ENCODE assay signal across 8 cellular contexts in genomic region chr11:35167451-35167954, GRCh38. TPM values are rescaled to one million over a fixed set of nuclear protein-coding genes. Genes with fewer than 3 reads are reported as not detected.
DNase-seq lines count a peak whose midpoint lies in the region; ATAC-seq and TF ChIP-seq lines count a peak whose summit lies in the region.

No MANE protein-coding gene starts in this region.

- H3K36me3 ChIP-seq in mucosa of rectum (ENCODE audit: control insufficient read depth in 2 of 2, insufficient read depth in 2 of 2, low read length in 2 of 2) (no peaks in the 10 kb centered on the region), urinary bladder (ENCODE audit: insufficient read depth) (no peaks in the 10 kb centered on the region)

- no peak for TF ChIP-seq CTCF in chondrocyte (IDR thresholded peaks at IDR 0.05)
- TF ChIP-seq CTCF in glutamatergic neuron (IDR thresholded peaks at IDR 0.05; ENCODE audit: partially characterized antibody, unreplicated experiment) = no peak
- TF ChIP-seq CTCF in GM20000 (IDR thresholded peaks at IDR 0.05; ENCODE audit: extremely low read depth, missing control alignments) = no peak

- H3K9me3 ChIP-seq in mucosa of rectum (ENCODE audit: control insufficient read depth in 2 of 2, low read length in 2 of 2) = no peaks in the 10 kb centered on the region

- H3K4me1 ChIP-seq in mucosa of rectum (ENCODE audit: control insufficient read depth in 2 of 2, insufficient read depth in 2 of 2, low read length in 2 of 2) = peaks cover 33 to 37% of the 10 kb centered on the region in 2 donors
- peaks cover 6% of the 10 kb centered on the region for H3K4me1 ChIP-seq in urinary bladder (ENCODE audit: insufficient read depth)

- peaks cover 40% of the 10 kb centered on the region for H3K36me3 Mint-ChIP-seq in activated naive CD4-positive, alpha-beta T cell treated with anti-CD3 and anti-CD28 coated beads for 36 hours (ENCODE audit: low read depth)
- H3K36me3 Mint-ChIP-seq in chondrocyte (ENCODE audit: low read depth) (no peaks in the 10 kb centered on the region), glutamatergic neuron (ENCODE audit: unreplicated experiment) (no peaks in the 10 kb centered on the region)

- no peaks in the 10 kb centered on the region for H3K9me3 Mint-ChIP-seq in activated naive CD4-positive, alpha-beta T cell treated with anti-CD3 and anti-CD28 coated beads for 36 hours
- H3K9me3 Mint-ChIP-seq in chondrocyte (ENCODE audit: low read depth) (no peaks in the 10 kb centered on the region), glutamatergic neuron (ENCODE audit: unreplicated experiment) (no peaks in the 10 kb centered on the region)

- H3K4me3 Mint-ChIP-seq in activated naive CD4-positive, alpha-beta T cell treated with anti-CD3 and anti-CD28 coated beads for 36 hours = no peak overlapping the region
- H3K4me3 Mint-ChIP-seq in chondrocyte (ENCODE audit: unreplicated experiment) (no peak overlapping the region), glutamatergic neuron (ENCODE audit: unreplicated experiment) (no peak overlapping the region)

- H3K4me1 Mint-ChIP-seq in activated naive CD4-positive, alpha-beta T cell treated with anti-CD3 and anti-CD28 coated beads for 36 hours (ENCODE audit: low read depth) = peaks cover 99% of the 10 kb centered on the region
- peaks cover 68% of the 10 kb centered on the region for H3K4me1 Mint-ChIP-seq in chondrocyte (ENCODE audit: low read depth)
- H3K4me1 Mint-ChIP-seq in glutamatergic neuron (ENCODE audit: low read depth, unreplicated experiment) = no peaks in the 10 kb centered on the region

- H3K27me3 Mint-ChIP-seq in activated naive CD4-positive, alpha-beta T cell treated with anti-CD3 and anti-CD28 coated beads for 36 hours (ENCODE audit: low read depth) = no peaks in the 10 kb centered on the region
- H3K27me3 Mint-ChIP-seq in chondrocyte (ENCODE audit: low read depth) (no peaks in the 10 kb centered on the region), glutamatergic neuron (ENCODE audit: unreplicated experiment) (no peaks in the 10 kb centered on the region)

- CTCF ChIA-PET in activated naive CD4-positive, alpha-beta T cell treated with anti-CD3 and anti-CD28 coated beads for 36 hours (lab: Charles Lee) = interaction anchor here (0.7 to 5.0 kb wide), 10 partner anchors 10 to 241 kb away, joined by 3 to 26 read pairs (median 4); no protein-coding TSS in a partner anchor

- H3K27me3 ChIP-seq in mucosa of rectum (ENCODE audit: control insufficient read depth in 2 of 2, insufficient read depth in 2 of 2, low read length in 2 of 2) = no peaks in the 10 kb centered on the region

- no peak for ATAC-seq in HG03442 (IDR thresholded peaks at IDR 0.05; ENCODE audit: unreplicated experiment)

- 36% methylated on average over 2 of the region's 2 CpGs for WGBS in urinary bladder

- H3K27ac ChIP-seq in mucosa of rectum (ENCODE audit: low read depth in 2 of 2, low read length in 2 of 2) (peak overlapping the region; percentile 74 to 75), urinary bladder (ENCODE audit: low read depth) (peak overlapping the region; percentile 56)

- peak overlapping the region; percentile 98 for H3K27ac Mint-ChIP-seq in activated naive CD4-positive, alpha-beta T cell treated with anti-CD3 and anti-CD28 coated beads for 36 hours
- H3K27ac Mint-ChIP-seq in chondrocyte (ENCODE audit: unreplicated experiment) = peak overlapping the region; percentile 94
- no peak overlapping the region for H3K27ac Mint-ChIP-seq in glutamatergic neuron (ENCODE audit: unreplicated experiment)

- peak overlapping the region in 1 of 2 donors; percentile 35 for H3K9ac ChIP-seq in mucosa of rectum (ENCODE audit: low read depth in 1 of 2, low read length in 2 of 2)

- no peak for DNase-seq in activated naive CD4-positive, alpha-beta T cell treated with anti-CD3 and anti-CD28 coated beads for 36 hours
- DNase-seq in activated naive CD4-positive, alpha-beta T cell treated with Interleukin-2 at 50 U/mL for 16 hours = no peak
- DNase-seq in chondrocyte (ENCODE audit: low spot score) (no peak), glutamatergic neuron (no peak), GM20000 (ENCODE audit: low spot score) (no peak)

- H3K4me3 ChIP-seq in mucosa of rectum (ENCODE audit: low read length in 2 of 2) (no peak overlapping the region), urinary bladder (ENCODE audit: low read depth, low read length) (no peak overlapping the region)

- intact Hi-C loops in activated naive CD4-positive, alpha-beta T cell treated with anti-CD3 and anti-CD28 coated beads for 36 hours (cut with micrococcal nuclease) = loop anchor here (5.0 kb wide), 1 partner anchor 250 kb away; the partner anchor contains the start of genes APIP and PDHX

RNA-seq across cellular contexts. Expression of gene CD44, which starts 28.5 kb away (rescaled TPM):
- 100 to 1,000 TPM; 389 to 405 TPM for total RNA-seq in activated naive CD4-positive, alpha-beta T cell treated with anti-CD3 and anti-CD28 coated beads for 36 hours
- total RNA-seq in chondrocyte (176 to 179 TPM (median 177 TPM) in 3 replicates), urinary bladder (225 TPM), glutamatergic neuron (ENCODE audit: unreplicated experiment) (0.71 TPM)
- polyA plus RNA-seq in urinary bladder = 152 TPM

Comparison
In these comparisons a context has a peak if more than half of its experiments do, and no peak if none do; other contexts are left out.
1. RNA of gene CD44, which starts 28.5 kb away (total RNA-seq): 389 to 405 TPM in activated naive CD4-positive, alpha-beta T cell treated with anti-CD3 and anti-CD28 coated beads for 36 hours, 225 TPM in urinary bladder (single experiment) and 176 to 179 TPM in chondrocyte; 0.71 TPM in glutamatergic neuron (single experiment); every median in the first group is over 100 times any median in the second.